1 cellular context compared by ENCODE assay signal in genomic region chr15:74843445-74843828, GRCh38.
TF ChIP-seq lines count a peak whose summit lies in the region.

No MANE protein-coding gene starts in this region.

TF ChIP-seq in K562, 482 proteins besides CTCF, POLR2A, EP300 and RAD21 (continues in another document):
- no peak for TF ChIP-seq COPS2 (conservative IDR thresholded peaks at IDR 0.05)
- 0 out of 2 replicates have a peak, but pooled peaks have one; percentile 1 for TF ChIP-seq ZBTB7A (IDR thresholded peaks at IDR 0.05; ENCODE audit: borderline replicate concordance, control insufficient read depth, low read depth, low read length)
- no peak for TF ChIP-seq ZNF75A (CRISPR knock-in tag; IDR thresholded peaks at IDR 0.05)
- TF ChIP-seq VEZF1 (CRISPR knock-in tag; IDR thresholded peaks at IDR 0.05): peak; percentile 55
- no peak for TF ChIP-seq NONO (IDR thresholded peaks at IDR 0.05; ENCODE audit: low read depth in 2 of 2, low read length in 1 of 2)
- peak; percentile 9 for TF ChIP-seq U2AF1 (optimal IDR thresholded peaks at IDR 0.05; ENCODE audit: low read depth, low read length)
- TF ChIP-seq, protein P1, sequence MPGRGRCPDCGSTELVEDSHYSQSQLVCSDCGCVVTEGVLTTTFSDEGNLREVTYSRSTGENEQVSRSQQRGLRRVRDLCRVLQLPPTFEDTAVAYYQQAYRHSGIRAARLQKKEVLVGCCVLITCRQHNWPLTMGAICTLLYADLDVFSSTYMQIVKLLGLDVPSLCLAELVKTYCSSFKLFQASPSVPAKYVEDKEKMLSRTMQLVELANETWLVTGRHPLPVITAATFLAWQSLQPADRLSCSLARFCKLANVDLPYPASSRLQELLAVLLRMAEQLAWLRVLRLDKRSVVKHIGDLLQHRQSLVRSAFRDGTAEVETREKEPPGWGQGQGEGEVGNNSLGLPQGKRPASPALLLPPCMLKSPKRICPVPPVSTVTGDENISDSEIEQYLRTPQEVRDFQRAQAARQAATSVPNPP (IDR thresholded peaks at IDR 0.05; ENCODE audit: borderline replicate concordance, insufficient read depth, insufficient read length): no peak
- no peak for TF ChIP-seq SMARCA4 (IDR thresholded peaks at IDR 0.05)
- TF ChIP-seq GTF2F1 (IDR thresholded peaks at IDR 0.05; ENCODE audit: low read depth, low read length): 0 out of 2 replicates have a peak, but pooled peaks have one; percentile 2
- TF ChIP-seq ZSCAN29 (IDR thresholded peaks at IDR 0.05): no peak
- TF ChIP-seq ZBTB9 (CRISPR knock-in tag; IDR thresholded peaks at IDR 0.05): no peak
- TF ChIP-seq, protein P2, sequence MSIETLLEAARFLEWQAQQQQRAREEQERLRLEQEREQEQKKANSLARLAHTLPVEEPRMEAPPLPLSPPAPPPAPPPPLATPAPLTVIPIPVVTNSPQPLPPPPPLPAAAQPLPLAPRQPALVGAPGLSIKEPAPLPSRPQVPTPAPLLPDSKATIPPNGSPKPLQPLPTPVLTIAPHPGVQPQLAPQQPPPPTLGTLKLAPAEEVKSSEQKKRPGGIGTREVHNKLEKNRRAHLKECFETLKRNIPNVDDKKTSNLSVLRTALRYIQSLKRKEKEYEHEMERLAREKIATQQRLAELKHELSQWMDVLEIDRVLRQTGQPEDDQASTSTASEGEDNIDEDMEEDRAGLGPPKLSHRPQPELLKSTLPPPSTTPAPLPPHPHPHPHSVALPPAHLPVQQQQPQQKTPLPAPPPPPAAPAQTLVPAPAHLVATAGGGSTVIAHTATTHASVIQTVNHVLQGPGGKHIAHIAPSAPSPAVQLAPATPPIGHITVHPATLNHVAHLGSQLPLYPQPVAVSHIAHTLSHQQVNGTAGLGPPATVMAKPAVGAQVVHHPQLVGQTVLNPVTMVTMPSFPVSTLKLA (conservative IDR thresholded peaks at IDR 0.05): peak; percentile 10 to 59; a peak in 2 of 4 replicates
- no peak for TF ChIP-seq MYC (IDR thresholded peaks at IDR 0.05; ENCODE audit: low read depth, low read length)
- peak; percentile 93; the same call in 1 of the 2 replicates for TF ChIP-seq MYC (CRISPR knock-in tag; IDR thresholded peaks at IDR 0.05; ENCODE audit: borderline replicate concordance, low read depth)
- TF ChIP-seq BCOR (IDR thresholded peaks at IDR 0.05): no peak
- no peak for TF ChIP-seq CHCHD3 (CRISPR knock-in tag; IDR thresholded peaks at IDR 0.05)
- no peak for TF ChIP-seq ZC3H8 (IDR thresholded peaks at IDR 0.05)
- 0 out of 2 replicates have a peak, but pooled peaks have one; percentile 1 for TF ChIP-seq GMEB1 (CRISPR knock-in tag; IDR thresholded peaks at IDR 0.05)
- TF ChIP-seq KAT2B (IDR thresholded peaks at IDR 0.05; ENCODE audit: low read depth, low read length): no peak
- TF ChIP-seq E2F3 (CRISPR knock-in tag; IDR thresholded peaks at IDR 0.05): no peak
- no peak for TF ChIP-seq MECOM (CRISPR knock-in tag; IDR thresholded peaks at IDR 0.05)
- TF ChIP-seq HLTF (IDR thresholded peaks at IDR 0.05): no peak
- TF ChIP-seq, protein P3, sequence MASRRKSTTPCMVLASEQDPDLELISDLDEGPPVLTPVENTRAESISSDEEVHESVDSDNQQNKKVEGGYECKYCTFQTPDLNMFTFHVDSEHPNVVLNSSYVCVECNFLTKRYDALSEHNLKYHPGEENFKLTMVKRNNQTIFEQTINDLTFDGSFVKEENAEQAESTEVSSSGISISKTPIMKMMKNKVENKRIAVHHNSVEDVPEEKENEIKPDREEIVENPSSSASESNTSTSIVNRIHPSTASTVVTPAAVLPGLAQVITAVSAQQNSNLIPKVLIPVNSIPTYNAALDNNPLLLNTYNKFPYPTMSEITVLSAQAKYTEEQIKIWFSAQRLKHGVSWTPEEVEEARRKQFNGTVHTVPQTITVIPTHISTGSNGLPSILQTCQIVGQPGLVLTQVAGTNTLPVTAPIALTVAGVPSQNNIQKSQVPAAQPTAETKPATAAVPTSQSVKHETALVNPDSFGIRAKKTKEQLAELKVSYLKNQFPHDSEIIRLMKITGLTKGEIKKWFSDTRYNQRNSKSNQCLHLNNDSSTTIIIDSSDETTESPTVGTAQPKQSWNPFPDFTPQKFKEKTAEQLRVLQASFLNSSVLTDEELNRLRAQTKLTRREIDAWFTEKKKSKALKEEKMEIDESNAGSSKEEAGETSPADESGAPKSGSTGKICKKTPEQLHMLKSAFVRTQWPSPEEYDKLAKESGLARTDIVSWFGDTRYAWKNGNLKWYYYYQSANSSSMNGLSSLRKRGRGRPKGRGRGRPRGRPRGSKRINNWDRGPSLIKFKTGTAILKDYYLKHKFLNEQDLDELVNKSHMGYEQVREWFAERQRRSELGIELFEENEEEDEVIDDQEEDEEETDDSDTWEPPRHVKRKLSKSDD (conservative IDR thresholded peaks at IDR 0.05; ENCODE audit: low read length): no peak
- TF ChIP-seq MAZ (CRISPR knock-in tag; conservative IDR thresholded peaks at IDR 0.05 in 1 of 2, IDR thresholded peaks at IDR 0.05 in 1 of 2): no peak; a peak in 1 of 4 replicates
- no peak for TF ChIP-seq HOXB6 (CRISPR knock-in tag; IDR thresholded peaks at IDR 0.05; ENCODE audit: borderline replicate concordance)
- no peak for TF ChIP-seq NFIC (IDR thresholded peaks at IDR 0.05)
- TF ChIP-seq GATA2 (CRISPR knock-in tag; IDR thresholded peaks at IDR 0.05): no peak
- TF ChIP-seq ZNF407 (IDR thresholded peaks at IDR 0.05; ENCODE audit: low read depth): peak; percentile 78
- no peak for TF ChIP-seq POU5F1 (IDR thresholded peaks at IDR 0.05; ENCODE audit: borderline replicate concordance, low read depth, low read length, partially characterized antibody)
- TF ChIP-seq SMAD4 (CRISPR knock-in tag; conservative IDR thresholded peaks at IDR 0.05): no peak
- TF ChIP-seq L3MBTL2 (IDR thresholded peaks at IDR 0.05): 0 out of 2 replicates have a peak, but pooled peaks have one; percentile 49
- TF ChIP-seq ZNF224 (CRISPR knock-in tag; IDR thresholded peaks at IDR 0.05): no peak
- no peak for TF ChIP-seq GATAD2A (IDR thresholded peaks at IDR 0.05)
- 0 out of 2 replicates have a peak, but pooled peaks have one; percentile 6 for TF ChIP-seq RAD51 (IDR thresholded peaks at IDR 0.05; ENCODE audit: borderline replicate concordance, low read depth)
- TF ChIP-seq, protein P4, sequence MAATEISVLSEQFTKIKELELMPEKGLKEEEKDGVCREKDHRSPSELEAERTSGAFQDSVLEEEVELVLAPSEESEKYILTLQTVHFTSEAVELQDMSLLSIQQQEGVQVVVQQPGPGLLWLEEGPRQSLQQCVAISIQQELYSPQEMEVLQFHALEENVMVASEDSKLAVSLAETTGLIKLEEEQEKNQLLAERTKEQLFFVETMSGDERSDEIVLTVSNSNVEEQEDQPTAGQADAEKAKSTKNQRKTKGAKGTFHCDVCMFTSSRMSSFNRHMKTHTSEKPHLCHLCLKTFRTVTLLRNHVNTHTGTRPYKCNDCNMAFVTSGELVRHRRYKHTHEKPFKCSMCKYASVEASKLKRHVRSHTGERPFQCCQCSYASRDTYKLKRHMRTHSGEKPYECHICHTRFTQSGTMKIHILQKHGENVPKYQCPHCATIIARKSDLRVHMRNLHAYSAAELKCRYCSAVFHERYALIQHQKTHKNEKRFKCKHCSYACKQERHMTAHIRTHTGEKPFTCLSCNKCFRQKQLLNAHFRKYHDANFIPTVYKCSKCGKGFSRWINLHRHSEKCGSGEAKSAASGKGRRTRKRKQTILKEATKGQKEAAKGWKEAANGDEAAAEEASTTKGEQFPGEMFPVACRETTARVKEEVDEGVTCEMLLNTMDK (IDR thresholded peaks at IDR 0.05; ENCODE audit: borderline replicate concordance, insufficient read depth, low read depth, low read length, poor library complexity, severe bottlenecking): no peak
- peak; percentile 51; the same call in 1 of the 2 replicates for TF ChIP-seq FOXJ2 (tag; IDR thresholded peaks at IDR 0.05)
- TF ChIP-seq SRSF1 (IDR thresholded peaks at IDR 0.05; ENCODE audit: low read depth, low read length): no peak
- 0 out of 4 replicates have a peak, but pooled peaks of 1 of the 2 experiments have one; percentile 12 for TF ChIP-seq ZNF639 (CRISPR knock-in tag; conservative IDR thresholded peaks at IDR 0.05 in 1 of 2, IDR thresholded peaks at IDR 0.05 in 1 of 2)
